Comparison of ENCODE assay signal across 26 cellular contexts in the genomic region with DNA sequence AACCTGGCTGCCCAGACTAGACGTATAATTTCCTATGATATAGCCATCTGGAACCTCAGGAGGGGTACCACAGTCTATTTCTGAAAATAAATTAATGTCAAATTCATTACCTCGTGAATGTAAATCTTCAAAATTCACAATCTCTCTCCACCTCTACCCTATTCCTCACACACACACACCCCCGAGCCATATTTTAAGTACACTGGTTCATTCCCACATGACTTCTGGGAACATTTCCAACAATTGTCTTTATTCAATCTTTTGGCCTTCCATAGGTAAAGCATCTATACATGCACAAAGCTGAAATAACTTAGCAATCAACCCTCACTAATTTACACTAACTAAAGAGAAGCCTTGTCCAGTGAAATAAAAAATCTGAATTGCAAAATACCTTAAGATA. TPM values are rescaled to one million over a fixed set of nuclear protein-coding genes. Genes with fewer than 3 reads are reported as not detected.
A peak's percentile ranks its signal among the peaks of the same experiment; 100 is the strongest.
DNase-seq lines count a peak whose midpoint lies in the region; ATAC-seq and TF ChIP-seq lines count a peak whose summit lies in the region.
"Had no signal": no experiment of that assay in that cellular context is flagged by ENCODE, and none has a peak within 500 bp of the region (broad histone marks: within the 10 kb centered on the region; RNA-seq: fewer than 3 reads in every experiment).

No MANE protein-coding gene starts in this region.

- no peaks in the 10 kb centered on the region for H3K9me3 ChIP-seq in breast epithelium
- H3K9me3 ChIP-seq: MG63 had no signal

- H3K4me3 ChIP-seq in breast epithelium (no peak overlapping the region), retinal pigment epithelial cell (ENCODE audit: low read length) (no peak overlapping the region)
- H3K4me3 ChIP-seq: MG63, SK-N-MC had no signal

- no peaks in the 10 kb centered on the region for H3K36me3 ChIP-seq in breast epithelium
- H3K36me3 ChIP-seq: MG63 had no signal

- POLR2A ChIA-PET in MCF 10A (lab: Yijun Ruan, JAX) = no interaction called here

- BruUV-seq in MCF 10A (replicated peaks; lab: Mats Ljungman, UMichigan) = no TSS peak

- H3K9me3 Mint-ChIP-seq in MCF 10A (ENCODE audit: unreplicated experiment) = no peaks in the 10 kb centered on the region
- H3K9me3 Mint-ChIP-seq: CD8-positive, alpha-beta memory T cell; T-helper 1 cell treated with Interleukin-12 subunit alpha and Interleukin-12 subunit beta and Interleukin-4 antibody, amounts not matched to agents 30 μg/mL and 1 μg/mL, for 36 hours had no signal

- TF ChIP-seq POLR2A in breast epithelium (IDR thresholded peaks at IDR 0.05) = no peak

- CTCF ChIA-PET in MCF 10A (lab: Yijun Ruan, JAX) = interaction anchor here (0.6 to 1.2 kb wide), 3 partner anchors 30 to 237 kb away, joined by 3 read pairs; no protein-coding TSS in a partner anchor

- DNase-seq in MCF 10A (ENCODE audit: unreplicated experiment) (peak; percentile 45), breast epithelium (ENCODE audit: low spot score in 2 of 2) (no peak), SK-MEL-5 (ENCODE audit: low read depth, low spot score) (peak; percentile 67), epithelial cell of prostate (ENCODE audit: low read depth, low spot score) (no peak), retinal pigment epithelial cell (ENCODE audit: low read depth) (peak; percentile 35), kidney tubule cell (ENCODE audit: low spot score) (no peak)
- DNase-seq: C1 segment of cervical spinal cord; Calu3; CD8-positive, alpha-beta memory T cell; DMS79 treated with DMSO at 0.1 percent for 48 hours; GF-D8; H7; KBM-7; MG63; NCI-H1105 treated with DMSO at 0.1 percent for 48 hours; NCI-H2081; NCI-H2171 treated with DMSO at 0.1 percent for 48 hours; NCI-H446 treated with DMSO at 0.1 percent for 48 hours; NCI-H526; SHP77 treated with DMSO at 0.1 percent for 48 hours had no signal

- no peaks in the 10 kb centered on the region for H3K27me3 ChIP-seq in breast epithelium
- H3K27me3 ChIP-seq: MG63 had no signal

- H3K36me3 Mint-ChIP-seq in MCF 10A (ENCODE audit: insufficient read depth, unreplicated experiment) = no peaks in the 10 kb centered on the region

- peaks cover 12% of the 10 kb centered on the region for H3K4me1 Mint-ChIP-seq in MCF 10A (ENCODE audit: insufficient read depth, unreplicated experiment)
- H3K4me1 Mint-ChIP-seq: CD8-positive, alpha-beta memory T cell had no signal

- ATAC-seq in GM21619 (IDR thresholded peaks at IDR 0.05; ENCODE audit: unreplicated experiment) = no peak
- ATAC-seq in GM18909 (IDR thresholded peaks at IDR 0.05; ENCODE audit: poor library complexity, unreplicated experiment) = no peak
- ATAC-seq: Panc1 had no signal

- H3K4me1 ChIP-seq in breast epithelium = no peaks in the 10 kb centered on the region

- intact Hi-C loops in MCF 10A (cut with micrococcal nuclease) = no loop called here
- intact Hi-C loops in breast epithelium (cut with DNase I; ENCODE audit: low total_unique reads) = no loop called here

- no peak overlapping the region for H3K27ac Mint-ChIP-seq in MCF 10A (ENCODE audit: low read depth, unreplicated experiment)
- H3K27ac Mint-ChIP-seq: T-helper 1 cell treated with Interleukin-12 subunit alpha and Interleukin-12 subunit beta and Interleukin-4 antibody, amounts not matched to agents 30 μg/mL and 1 μg/mL, for 36 hours had no signal

- no peak overlapping the region for H3K27ac ChIP-seq in breast epithelium
- peak overlapping the region; percentile 70 for H3K27ac ChIP-seq in epithelial cell of prostate
- H3K27ac ChIP-seq: RWPE1, SK-N-MC had no signal

- TF ChIP-seq CTCF in MCF 10A (IDR thresholded peaks at IDR 0.05; ENCODE audit: unreplicated experiment) (no peak), breast epithelium (IDR thresholded peaks at IDR 0.05) (no peak), retinal pigment epithelial cell (conservative IDR thresholded peaks at IDR 0.05; ENCODE audit: low read depth, low read length) (no peak)

- in situ Hi-C loops in SK-MEL-5 (cut with HindIII; ENCODE audit: low pct_unique_long_range_greater_than_20kb, low sequenced_read_pairs) = no loop called here

- no peak overlapping the region for H3K4me3 Mint-ChIP-seq in MCF 10A (ENCODE audit: unreplicated experiment)
- H3K4me3 Mint-ChIP-seq: CD8-positive, alpha-beta memory T cell; T-helper 1 cell treated with Interleukin-12 subunit alpha and Interleukin-12 subunit beta and Interleukin-4 antibody, amounts not matched to agents 30 μg/mL and 1 μg/mL, for 36 hours had no signal

- no peaks in the 10 kb centered on the region for H3K27me3 Mint-ChIP-seq in MCF 10A (ENCODE audit: insufficient read depth, unreplicated experiment)
- H3K27me3 Mint-ChIP-seq: CD8-positive, alpha-beta memory T cell had no signal

RNA-seq across cellular contexts. Expression of a gene that starts 32.7 kb away (rescaled TPM):
- total RNA-seq in MCF 10A (2022) (1.6 and 2.0 TPM in 2 replicates), breast epithelium (10 to 100 TPM in 2 of 3 donors, 1 to 10 TPM in 1; 6.4 to 17.3 (median 13.1) TPM)
- total RNA-seq in SK-MEL-5 (2014; rRNA removed; shearing (Covaris generic)) = 1.4 and 1.5 TPM in 2 replicates
- 1.6 and 2.9 TPM in 2 replicates for polyA plus RNA-seq in SK-MEL-5 (2015; cell fraction: cytosol; rRNA removed)
- polyA plus RNA-seq in SK-MEL-5 (2015; cell fraction: nucleus; rRNA removed) = 1.2 and 2.9 TPM in 2 replicates

Comparison
In these comparisons a context has a peak if more than half of its experiments do, and no peak if none do; other contexts are left out.
1. DNase-seq: peak in MCF 10A (single experiment), SK-MEL-5 (single experiment) and retinal pigment epithelial cell (single experiment); none in breast epithelium (0 of 2), epithelial cell of prostate (single experiment) and kidney tubule cell (single experiment).